In the genomic region with DNA sequence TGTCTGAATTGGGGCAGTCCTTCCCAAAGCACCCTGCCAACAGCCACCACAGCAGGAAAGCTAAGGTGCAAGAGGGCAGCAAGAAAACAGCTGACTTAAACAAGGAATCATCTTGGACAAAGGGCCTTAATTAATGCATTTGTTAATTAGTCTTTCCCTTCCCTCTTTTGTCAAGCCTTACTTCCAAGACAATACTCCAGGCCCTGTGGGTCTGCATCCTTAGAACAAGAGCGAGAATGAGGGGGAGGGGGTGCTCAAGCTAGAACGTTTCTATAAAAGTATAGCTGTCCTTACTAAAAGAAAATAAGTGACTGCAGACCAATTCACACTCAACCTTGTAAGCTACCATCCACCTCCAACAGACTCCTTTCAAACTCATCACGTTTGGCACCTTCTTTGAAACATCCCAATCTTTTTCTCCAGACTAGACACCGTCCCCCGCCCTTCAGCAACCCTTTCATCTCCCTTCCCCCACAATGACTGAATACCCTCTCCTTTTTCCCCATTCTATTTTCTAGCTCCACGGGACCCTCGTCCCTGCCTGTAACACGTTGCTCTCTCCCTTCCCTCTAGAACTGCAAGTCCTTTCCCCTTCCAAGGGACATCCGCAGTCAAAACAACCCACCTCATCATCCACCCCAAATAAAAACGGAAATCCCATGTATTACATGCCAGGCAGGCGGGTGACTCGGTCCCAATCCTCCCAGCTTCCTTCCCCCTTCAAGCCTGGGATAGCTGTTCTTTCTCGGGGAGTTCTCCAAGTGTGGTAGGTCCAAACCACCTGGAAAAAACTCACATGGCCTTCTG, we compare ENCODE assay signal across 9 cellular contexts.
DNase-seq lines count a peak whose midpoint lies in the region; ATAC-seq, FAIRE-seq and TF ChIP-seq lines count a peak whose summit lies in the region.
"Had no signal": no experiment of that assay in that cellular context is flagged by ENCODE, and none has a peak within 500 bp of the region (broad histone marks: within the 10 kb centered on the region; RNA-seq: fewer than 3 reads in every experiment).

No MANE protein-coding gene starts in this region.

- peaks cover 8% of the 10 kb centered on the region for H3K36me3 Mint-ChIP-seq in activated CD4-positive, alpha-beta T cell treated with anti-CD3 and anti-CD28 coated beads, Interleukin-2, amount 10 ng/mL, durations not matched to agents 24 days and 14 days (ENCODE audit: low read depth)

- ATAC-seq in pancreas (peak in 3 of 4 donors; percentile 1 to 11 (median 8)), GM21526 (IDR thresholded peaks at IDR 0.05; ENCODE audit: low FRiP score, unreplicated experiment) (no peak), HG03135 (IDR thresholded peaks at IDR 0.05; ENCODE audit: unreplicated experiment) (no peak)

- TF ChIP-seq POLR2A in esophagus squamous epithelium (IDR thresholded peaks at IDR 0.05), result no peak

- peaks cover 4% of the 10 kb centered on the region for H3F3A ChIP-seq in SK-N-SH (replicated peaks; ENCODE audit: insufficient read depth)

- peaks cover 62% of the 10 kb centered on the region for H3K79me2 ChIP-seq in SK-N-SH (ENCODE audit: insufficient read depth)

- H3K36me3 ChIP-seq in SK-N-SH (replicated peaks in 1 of 2; ENCODE audit: control insufficient read depth in 1 of 2, insufficient read depth in 2 of 2, low read length in 1 of 2), result no peaks in the 10 kb centered on the region
- H3K36me3 ChIP-seq in esophagus squamous epithelium, result peaks cover 0 to 8% (median 0%) of the 10 kb centered on the region in 3 donors
- H3K36me3 ChIP-seq in pancreas, result no peaks in the 10 kb centered on the region

- no peaks in the 10 kb centered on the region for H3K27me3 ChIP-seq in SK-N-SH (ENCODE audit: insufficient read depth)
- H3K27me3 ChIP-seq in esophagus squamous epithelium, result no peaks in the 10 kb centered on the region
- no peaks in the 10 kb centered on the region for H3K27me3 ChIP-seq in pancreas

- no peaks in the 10 kb centered on the region for H3K9me3 ChIP-seq in SK-N-SH
- H3K9me3 ChIP-seq in esophagus squamous epithelium, result no peaks in the 10 kb centered on the region
- no peaks in the 10 kb centered on the region for H3K9me3 ChIP-seq in pancreas

- peak overlapping the region; percentile 84 for H3K9ac ChIP-seq in SK-N-SH

- peak; percentile 60 for DNase-seq in activated CD4-positive, alpha-beta T cell treated with anti-CD3 and anti-CD28 coated beads, Interleukin-2, amount 10 ng/mL, durations not matched to agents 24 days and 14 days
- DNase-seq in activated CD4-positive, alpha-beta T cell treated with anti-CD3 and anti-CD28 coated beads for 4 hours, result no peak
- peak; percentile 34 for DNase-seq in SK-N-SH
- no peak for DNase-seq in esophagus squamous epithelium (lab: John Stamatoyannopoulos, UW)
- peak in 1 of 6 donors; percentile 6 for DNase-seq in pancreas
- no peak for DNase-seq in COLO829 (ENCODE audit: low spot score)

- no peaks in the 10 kb centered on the region for H3K27me3 Mint-ChIP-seq in activated CD4-positive, alpha-beta T cell treated with anti-CD3 and anti-CD28 coated beads, Interleukin-2, amount 10 ng/mL, durations not matched to agents 24 days and 14 days

- no peaks in the 10 kb centered on the region for H3K9me2 ChIP-seq in SK-N-SH

- TF ChIP-seq RAD21 in SK-N-SH (IDR thresholded peaks at IDR 0.05; ENCODE audit: low read length), result no peak

- peak overlapping the region; percentile 67; the same call in 1 of the 2 replicates for H2AFZ ChIP-seq in SK-N-SH (ENCODE audit: low read depth)

- H3K4me3 Mint-ChIP-seq in activated CD4-positive, alpha-beta T cell treated with anti-CD3 and anti-CD28 coated beads, Interleukin-2, amount 10 ng/mL, durations not matched to agents 24 days and 14 days, result peak overlapping the region; percentile 86

- 25% methylated on average over 13 of the region's 13 CpGs for WGBS in SK-N-SH (ENCODE audit: low lambda C conversion rate)
- WGBS in esophagus squamous epithelium, 2 donors, result 8 to 9% methylated on average over 13 of the region's 13 CpGs
- 12 to 16% methylated on average over 13 of the region's 13 CpGs for whole genome bisulfite sequencing in pancreas, 2 donors

- H3K4me1 Mint-ChIP-seq in activated CD4-positive, alpha-beta T cell treated with anti-CD3 and anti-CD28 coated beads, Interleukin-2, amount 10 ng/mL, durations not matched to agents 24 days and 14 days, result peaks cover 42% of the 10 kb centered on the region

- intact Hi-C loops in activated CD4-positive, alpha-beta T cell treated with anti-CD3 and anti-CD28 coated beads, Interleukin-2, amount 10 ng/mL, durations not matched to agents 24 days and 14 days (cut with micrococcal nuclease), result loop anchor here (1.0 to 5.0 kb wide), 3 partner anchors 15 to 674 kb away; a partner anchor contains a TSS
- intact Hi-C loops in esophagus squamous epithelium (cut with DNase I) (no loop called here), pancreas (cut with DNase I) (no loop called here)

- H3K27ac ChIP-seq in SK-N-SH (ENCODE audit: low read depth in 2 of 2, low read length in 1 of 2) (peak overlapping the region in 1 of 2 experiments; percentile 43; a peak in 1 of 4 replicates), esophagus squamous epithelium (peak overlapping the region; percentile 88 to 94 (median 92)), pancreas (peak overlapping the region; percentile 64 to 77 (median 74))

- TF ChIP-seq CTCF in SK-N-SH (IDR thresholded peaks at IDR 0.05), result no peak
- TF ChIP-seq CTCF in esophagus squamous epithelium (IDR thresholded peaks at IDR 0.05), result no peak
- TF ChIP-seq CTCF in pancreas (IDR thresholded peaks at IDR 0.05), result no peak

- POLR2A ChIA-PET in SK-N-SH (lab: Yijun Ruan, JAX), result no interaction called here

- H3K4me1 ChIP-seq in SK-N-SH (ENCODE audit: control insufficient read depth in 1 of 2, insufficient read depth in 2 of 2, low read depth in 1 of 2, low read length in 1 of 2) (peaks cover 12 to 16% of the 10 kb centered on the region in 2 experiments; a peak in 3 of 4 replicates), esophagus squamous epithelium (peaks cover 13 to 63% (median 15%) of the 10 kb centered on the region in 3 donors), pancreas (peaks cover 0 to 13% (median 3%) of the 10 kb centered on the region in 3 donors)

- no peak for TF ChIP-seq EP300 in SK-N-SH (IDR thresholded peaks at IDR 0.05; ENCODE audit: borderline replicate concordance in 1 of 2, low read depth in 1 of 2, low read length in 1 of 2)

- H3K9me3 Mint-ChIP-seq in activated CD4-positive, alpha-beta T cell treated with anti-CD3 and anti-CD28 coated beads, Interleukin-2, amount 10 ng/mL, durations not matched to agents 24 days and 14 days, result no peaks in the 10 kb centered on the region

- H3K4me3 ChIP-seq in SK-N-SH (ENCODE audit: low read depth in 2 of 2, low read length in 1 of 2) (peak overlapping the region; percentile 94 to 96), esophagus squamous epithelium (peak overlapping the region; percentile 78 to 98 (median 92)), pancreas (peak overlapping the region; percentile 53 to 98 (median 96))

- no peak for FAIRE-seq in pancreas (lab: Jason Lieb, UNC)
- FAIRE-seq: colon had no signal

- H3K27ac Mint-ChIP-seq in activated CD4-positive, alpha-beta T cell treated with anti-CD3 and anti-CD28 coated beads, Interleukin-2, amount 10 ng/mL, durations not matched to agents 24 days and 14 days, result peak overlapping the region; percentile 55

- H4K20me1 ChIP-seq in SK-N-SH (ENCODE audit: insufficient read depth), result peaks cover 44% of the 10 kb centered on the region

- CTCF ChIA-PET in SK-N-SH (lab: Yijun Ruan, JAX), result interaction anchor here (0.7 to 2.7 kb wide), 6 partner anchors 17 to 78 kb away, joined by 3 to 19 read pairs (median 3); no protein-coding TSS in a partner anchor

- peak overlapping the region; percentile 90 for H3K4me2 ChIP-seq in SK-N-SH

TF ChIP-seq in SK-N-SH, 30 proteins besides CTCF, POLR2A, EP300 and RAD21 (continues in another document):
- TF ChIP-seq, protein P1, sequence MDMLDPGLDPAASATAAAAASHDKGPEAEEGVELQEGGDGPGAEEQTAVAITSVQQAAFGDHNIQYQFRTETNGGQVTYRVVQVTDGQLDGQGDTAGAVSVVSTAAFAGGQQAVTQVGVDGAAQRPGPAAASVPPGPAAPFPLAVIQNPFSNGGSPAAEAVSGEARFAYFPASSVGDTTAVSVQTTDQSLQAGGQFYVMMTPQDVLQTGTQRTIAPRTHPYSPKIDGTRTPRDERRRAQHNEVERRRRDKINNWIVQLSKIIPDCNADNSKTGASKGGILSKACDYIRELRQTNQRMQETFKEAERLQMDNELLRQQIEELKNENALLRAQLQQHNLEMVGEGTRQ (IDR thresholded peaks at IDR 0.05; ENCODE audit: borderline replicate concordance, low read depth, low read length), result no peak
- TF ChIP-seq ELF1 (IDR thresholded peaks at IDR 0.05), result no peak
- no peak for TF ChIP-seq NRF1 (IDR thresholded peaks at IDR 0.05; ENCODE audit: low read depth, low read length)
- TF ChIP-seq, protein P2, sequence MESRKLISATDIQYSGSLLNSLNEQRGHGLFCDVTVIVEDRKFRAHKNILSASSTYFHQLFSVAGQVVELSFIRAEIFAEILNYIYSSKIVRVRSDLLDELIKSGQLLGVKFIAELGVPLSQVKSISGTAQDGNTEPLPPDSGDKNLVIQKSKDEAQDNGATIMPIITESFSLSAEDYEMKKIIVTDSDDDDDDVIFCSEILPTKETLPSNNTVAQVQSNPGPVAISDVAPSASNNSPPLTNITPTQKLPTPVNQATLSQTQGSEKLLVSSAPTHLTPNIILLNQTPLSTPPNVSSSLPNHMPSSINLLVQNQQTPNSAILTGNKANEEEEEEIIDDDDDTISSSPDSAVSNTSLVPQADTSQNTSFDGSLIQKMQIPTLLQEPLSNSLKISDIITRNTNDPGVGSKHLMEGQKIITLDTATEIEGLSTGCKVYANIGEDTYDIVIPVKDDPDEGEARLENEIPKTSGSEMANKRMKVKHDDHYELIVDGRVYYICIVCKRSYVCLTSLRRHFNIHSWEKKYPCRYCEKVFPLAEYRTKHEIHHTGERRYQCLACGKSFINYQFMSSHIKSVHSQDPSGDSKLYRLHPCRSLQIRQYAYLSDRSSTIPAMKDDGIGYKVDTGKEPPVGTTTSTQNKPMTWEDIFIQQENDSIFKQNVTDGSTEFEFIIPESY (IDR thresholded peaks at IDR 0.05; ENCODE audit: borderline replicate concordance, low read depth), result no peak
- TF ChIP-seq RFX5 (IDR thresholded peaks at IDR 0.05; ENCODE audit: low read length), result no peak
- TF ChIP-seq MEF2A (IDR thresholded peaks at IDR 0.05; ENCODE audit: borderline replicate concordance, low read depth), result no peak
- TF ChIP-seq TAF1 (IDR thresholded peaks at IDR 0.05; ENCODE audit: borderline replicate concordance, low read depth, low read length), result no peak
- no peak for TF ChIP-seq CHD2 (IDR thresholded peaks at IDR 0.05; ENCODE audit: low read length, partially characterized antibody)

Comparison
In these comparisons a context has a peak if more than half of its experiments do, and no peak if none do; other contexts are left out.
1. DNase-seq: peak in activated CD4-positive, alpha-beta T cell treated with anti-CD3 and anti-CD28 coated beads, Interleukin-2, amount 10 ng/mL, durations not matched to agents 24 days and 14 days (single experiment) and SK-N-SH (single experiment); none in activated CD4-positive, alpha-beta T cell treated with anti-CD3 and anti-CD28 coated beads for 4 hours (0 of 2), esophagus squamous epithelium (single experiment) and COLO829 (single experiment).
2. ATAC-seq: peak in pancreas (3 of 4); none in GM21526 (single experiment) and HG03135 (single experiment).
3. Peak in every context shown above with its lines, with median percentiles within 50 percentile points of each other: H3K4me3 ChIP-seq.